17 cellular contexts compared by ENCODE assay signal in genomic region chr10:44334621-44335184, GRCh38. TPM values are rescaled to one million over a fixed set of nuclear protein-coding genes. Genes with fewer than 3 reads are reported as not detected.
A peak's percentile ranks its signal among the peaks of the same experiment; 100 is the strongest.
DNase-seq lines count a peak whose midpoint lies in the region; ATAC-seq, FAIRE-seq and TF ChIP-seq lines count a peak whose summit lies in the region.
"Had no signal": no experiment of that assay in that cellular context is flagged by ENCODE, and none has a peak within 500 bp of the region (broad histone marks: within the 10 kb centered on the region; RNA-seq: fewer than 3 reads in every experiment).

No MANE protein-coding gene starts in this region.

- 88% methylated on average over 4 of the region's 4 CpGs for WGBS in testis, 2 donors

- H3K4me3 ChIP-seq in fibroblast of the aortic adventitia (ENCODE audit: low read depth, low read length) (no peak overlapping the region), kidney (ENCODE audit: low read length in 2 of 2) (no peak overlapping the region), testis (no peak overlapping the region)
- H3K4me3 ChIP-seq: lung, transverse colon had no signal

- CTCF ChIA-PET in activated CD8-positive, alpha-beta T cell treated with anti-CD3 and anti-CD28 coated beads for 36 hours (lab: Charles Lee) = no interaction called here

- no peak for TF ChIP-seq POLR2A in testis (IDR thresholded peaks at IDR 0.05)

- H3K9me3 ChIP-seq in kidney (ENCODE audit: control insufficient read depth in 1 of 2, low read length in 2 of 2) (no peaks in the 10 kb centered on the region), testis (no peaks in the 10 kb centered on the region)
- H3K9me3 ChIP-seq: transverse colon had no signal

- no peak overlapping the region for H3K4me3 Mint-ChIP-seq in activated CD8-positive, alpha-beta T cell treated with anti-CD3 and anti-CD28 coated beads for 36 hours
- H3K4me3 Mint-ChIP-seq: activated T-cell treated with anti-CD3 and anti-CD28 coated beads, Interleukin-2, amount 50 U/mL, for 72 hours; central memory CD8-positive, alpha-beta T cell had no signal

- no peaks in the 10 kb centered on the region for H3K36me3 ChIP-seq in kidney (ENCODE audit: control insufficient read depth in 1 of 2, insufficient read depth in 2 of 2, low read length in 2 of 2)
- H3K36me3 ChIP-seq in testis (ENCODE audit: low read depth, missing control alignments) = no peaks in the 10 kb centered on the region
- H3K36me3 ChIP-seq: transverse colon had no signal

- no peak for FAIRE-seq in kidney (lab: Jason Lieb, UNC)
- FAIRE-seq: D721Med, HepG2 had no signal

- TF ChIP-seq CTCF in fibroblast of the aortic adventitia (IDR thresholded peaks at IDR 0.05; ENCODE audit: insufficient read depth, low read length) (no peak), kidney (IDR thresholded peaks at IDR 0.05; ENCODE audit: borderline replicate concordance, extremely low read depth, insufficient read depth) (no peak), testis (IDR thresholded peaks at IDR 0.05) (no peak)
- TF ChIP-seq CTCF in activated CD8-positive, alpha-beta T cell treated with anti-CD3 and anti-CD28 coated beads for 36 hours (IDR thresholded peaks at IDR 0.05) = no peak

- intact Hi-C loops in kidney (cut with DNase I) = no loop called here
- intact Hi-C loops in testis (cut with DNase I; ENCODE audit: low total_unique reads) = no loop called here
- intact Hi-C loops in activated CD8-positive, alpha-beta T cell treated with anti-CD3 and anti-CD28 coated beads for 36 hours (cut with micrococcal nuclease) = no loop called here

- no peaks in the 10 kb centered on the region for H3K36me3 Mint-ChIP-seq in activated CD8-positive, alpha-beta T cell treated with anti-CD3 and anti-CD28 coated beads for 36 hours (ENCODE audit: low read depth)

- no peaks in the 10 kb centered on the region for H3K4me1 ChIP-seq in kidney (ENCODE audit: control insufficient read depth in 1 of 2, insufficient read depth in 1 of 2, low read depth in 1 of 2, low read length in 2 of 2)
- no peaks in the 10 kb centered on the region for H3K4me1 ChIP-seq in testis
- H3K4me1 ChIP-seq: transverse colon had no signal

- POLR2A ChIA-PET in activated CD8-positive, alpha-beta T cell treated with anti-CD3 and anti-CD28 coated beads for 36 hours (lab: Charles Lee) = no interaction called here

- no peak overlapping the region for H3K27ac Mint-ChIP-seq in activated CD8-positive, alpha-beta T cell treated with anti-CD3 and anti-CD28 coated beads for 36 hours
- H3K27ac Mint-ChIP-seq: activated T-cell treated with anti-CD3 and anti-CD28 coated beads, Interleukin-2, amount 50 U/mL, for 72 hours had no signal

- no peaks in the 10 kb centered on the region for H3K27me3 ChIP-seq in testis
- H3K27me3 ChIP-seq: transverse colon had no signal

- H3K9ac ChIP-seq in kidney (ENCODE audit: low read length in 2 of 2) = no peak overlapping the region

- H3K27me3 Mint-ChIP-seq in activated CD8-positive, alpha-beta T cell treated with anti-CD3 and anti-CD28 coated beads for 36 hours = no peaks in the 10 kb centered on the region

- no peak overlapping the region for H3K27ac ChIP-seq in kidney (ENCODE audit: low read depth in 2 of 2, low read length in 2 of 2)
- no peak overlapping the region for H3K27ac ChIP-seq in testis
- H3K27ac ChIP-seq: transverse colon had no signal

- H3K4me1 Mint-ChIP-seq in activated CD8-positive, alpha-beta T cell treated with anti-CD3 and anti-CD28 coated beads for 36 hours (ENCODE audit: low read depth) = no peaks in the 10 kb centered on the region
- H3K4me1 Mint-ChIP-seq: central memory CD8-positive, alpha-beta T cell had no signal

- no peaks in the 10 kb centered on the region for H3K9me3 Mint-ChIP-seq in activated CD8-positive, alpha-beta T cell treated with anti-CD3 and anti-CD28 coated beads for 36 hours
- H3K9me3 Mint-ChIP-seq: activated T-cell treated with anti-CD3 and anti-CD28 coated beads, Interleukin-2, amount 50 U/mL, for 72 hours; central memory CD8-positive, alpha-beta T cell had no signal

- no peak for ATAC-seq in activated CD8-positive, alpha-beta T cell treated with anti-CD3 and anti-CD28 coated beads for 36 hours
- ATAC-seq: activated T-cell treated with anti-CD3 and anti-CD28 coated beads, Interleukin-2, amount 50 U/mL, for 72 hours; HepG2 had no signal

- DNase-seq in Daoy (ENCODE audit: low read depth) (peak; percentile 32), NCI-H524 (lab: John Stamatoyannopoulos, UW) (peak; percentile 22 to 76), fibroblast of the aortic adventitia (ENCODE audit: low read depth) (peak; percentile 45), renal cortical epithelial cell (ENCODE audit: low read depth) (peak; percentile 75), kidney (no peak), NOMO-1 treated with DMSO at 0.1 percent for 48 hours (lab: John Stamatoyannopoulos, UW; ENCODE audit: unreplicated experiment) (no peak), testis (no peak)
- no peak for DNase-seq in activated CD8-positive, alpha-beta T cell treated with anti-CD3 and anti-CD28 coated beads for 36 hours
- DNase-seq: activated T-cell treated with anti-CD3 and anti-CD28 coated beads, Interleukin-2, amount 50 U/mL, for 72 hours; foreskin melanocyte; NCI-H1694 treated with DMSO at 0.1 percent for 48 hours; retina; transverse colon had no signal

RNA-seq across cellular contexts. Expression of gene CXCL12, which starts 50.2 kb away (rescaled TPM):
- 2.1 and 2.2 TPM in 2 replicates for total RNA-seq in Daoy (2014; rRNA removed; shearing (Covaris generic))
- 54.1 and 381 TPM in 2 replicates for total RNA-seq in fibroblast of the aortic adventitia (ENCODE audit: low replicate concordance)
- total RNA-seq in renal cortical epithelial cell = 2.1 and 5.4 TPM in 2 replicates
- 99.5 TPM for total RNA-seq in kidney
- polyA plus RNA-seq in kidney (ENCODE audit: insufficient read depth, low read depth, low replicate concordance) = 111 TPM
- total RNA-seq in testis = 10 to 100 TPM in 1 of 2 donors, 1 to 10 TPM in 1; 9.8 to 12.0 TPM
- polyA plus RNA-seq in testis (ENCODE audit: insufficient read depth, low read depth, low replicate concordance) = 87.7 TPM
- not detected for total RNA-seq in activated CD8-positive, alpha-beta T cell treated with anti-CD3 and anti-CD28 coated beads for 36 hours
- total RNA-seq: activated T-cell treated with anti-CD3 and anti-CD28 coated beads, Interleukin-2, amount 50 U/mL, for 72 hours; HepG2 had no signal
- polyA plus RNA-seq: HepG2 had no signal

Comparison
In these comparisons a context has a peak if more than half of its experiments do, and no peak if none do; other contexts are left out.
1. DNase-seq: peak in Daoy (single experiment), NCI-H524 (2 of 2), fibroblast of the aortic adventitia (single experiment) and renal cortical epithelial cell (single experiment); none in kidney (single experiment), NOMO-1 treated with DMSO at 0.1 percent for 48 hours (single experiment), testis (single experiment) and activated CD8-positive, alpha-beta T cell treated with anti-CD3 and anti-CD28 coated beads for 36 hours (single experiment).